In the genomic region with DNA sequence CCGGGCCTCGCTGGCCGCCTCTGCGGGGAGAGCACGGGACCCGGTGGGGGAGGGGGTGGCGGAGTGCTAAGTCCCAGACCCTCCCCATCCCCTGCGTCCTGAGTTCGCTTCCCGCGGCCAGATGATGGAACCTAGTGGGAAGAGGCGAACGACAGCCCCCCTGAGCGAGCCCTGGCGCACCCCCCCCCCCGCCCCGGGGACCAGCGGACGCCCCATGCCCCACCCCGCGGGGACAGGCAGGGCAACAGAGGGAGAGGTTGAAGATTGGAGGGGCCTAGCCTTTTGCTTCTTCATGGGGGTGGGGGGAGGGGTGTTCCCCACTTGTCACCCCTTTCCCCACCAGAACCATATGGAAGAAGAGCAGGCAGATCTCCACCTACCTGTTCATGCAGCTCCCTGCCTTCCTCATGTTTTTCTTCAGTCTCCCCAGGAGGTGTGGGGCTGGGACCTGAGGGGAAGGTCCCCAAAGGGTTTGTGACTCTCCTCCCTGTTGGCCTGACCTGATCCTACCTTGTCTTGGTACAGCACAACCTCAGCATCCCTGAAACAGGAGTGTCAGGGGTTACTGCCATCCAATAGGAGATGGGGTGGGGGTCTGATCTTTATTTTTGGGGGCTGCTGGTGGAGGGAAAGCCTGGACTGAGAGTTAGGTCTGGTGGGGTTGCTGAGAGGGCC, we compare ENCODE assay signal across 8 cellular contexts. TPM values are rescaled to one million over a fixed set of nuclear protein-coding genes. Genes with fewer than 3 reads are reported as not detected.
DNase-seq lines count a peak whose midpoint lies in the region; ATAC-seq and TF ChIP-seq lines count a peak whose summit lies in the region.

No MANE protein-coding gene starts in this region.

- H3K9me3 Mint-ChIP-seq in CD14-positive monocyte = no peaks in the 10 kb centered on the region
- no peaks in the 10 kb centered on the region for H3K9me3 Mint-ChIP-seq in GM23338
- H3K9me3 Mint-ChIP-seq in WTC11 = no peaks in the 10 kb centered on the region

- CTCF ChIA-PET in WTC11 (lab: Charles Lee) = interaction anchor here (0.8 to 10.7 kb wide), 2 partner anchors 15 to 451 kb away, joined by 3 to 187 read pairs; a partner anchor contains a TSS

- H3K4me1 ChIP-seq in GM23338 (ENCODE audit: insufficient read depth) (peaks cover 12% of the 10 kb centered on the region; the same call in 1 of the 2 replicates), smooth muscle cell (ENCODE audit: low read depth) (peaks cover 18% of the 10 kb centered on the region)

- no peaks in the 10 kb centered on the region for H3K27me3 ChIP-seq in GM23338 (ENCODE audit: insufficient read depth)
- no peaks in the 10 kb centered on the region for H3K27me3 ChIP-seq in smooth muscle cell (ENCODE audit: low read depth)

- intact Hi-C loops in CD14-positive monocyte (cut with micrococcal nuclease) = loop anchor here (5.0 to 10.0 kb wide), 5 partner anchors 34 to 304 kb away; a partner anchor contains a TSS

- peak overlapping the region; percentile 99 for H3K4me2 ChIP-seq in GM23338
- H3K4me2 ChIP-seq in smooth muscle cell = peak overlapping the region; percentile 96

- H2AFZ ChIP-seq in GM23338 (no peak overlapping the region), smooth muscle cell (ENCODE audit: low read depth) (no peak overlapping the region)

- H3K4me1 Mint-ChIP-seq in CD14-positive monocyte (peaks cover 43% of the 10 kb centered on the region), GM23338 (peaks cover 22% of the 10 kb centered on the region), WTC11 (peaks cover 30% of the 10 kb centered on the region)

- H3K36me3 Mint-ChIP-seq in CD14-positive monocyte (peaks cover 16 to 23% of the 10 kb centered on the region in 2 donors), GM23338 (ENCODE audit: low read depth) (peaks cover 29% of the 10 kb centered on the region), WTC11 (peaks cover 20% of the 10 kb centered on the region)

- H3K4me3 Mint-ChIP-seq in CD14-positive monocyte (peak overlapping the region; percentile 81 to 93), GM23338 (peak overlapping the region; percentile 97), WTC11 (peak overlapping the region; percentile 92)

- peak overlapping the region; percentile 100 for H3K27ac ChIP-seq in GM23338 (ENCODE audit: low read depth)
- peak overlapping the region; percentile 99 for H3K27ac ChIP-seq in smooth muscle cell (ENCODE audit: low read depth)

- H3F3A ChIP-seq in GM23338 (replicated peaks; ENCODE audit: low read depth) = no peaks in the 10 kb centered on the region
- no peaks in the 10 kb centered on the region for H3F3A ChIP-seq in smooth muscle cell (ENCODE audit: low read depth)

- no peak for TF ChIP-seq CTCF in CD14-positive monocyte (IDR thresholded peaks at IDR 0.05)
- no peak for TF ChIP-seq CTCF in GM23338 (conservative IDR thresholded peaks at IDR 0.05; ENCODE audit: low read depth in 2 of 2)
- no peak for TF ChIP-seq CTCF in WTC11 (IDR thresholded peaks at IDR 0.05)
- no peak for TF ChIP-seq CTCF in smooth muscle cell (IDR thresholded peaks at IDR 0.05; ENCODE audit: borderline replicate concordance, insufficient read depth, poor library complexity, severe bottlenecking)

- peak overlapping the region; percentile 85 to 100 (median 94) for H3K27ac Mint-ChIP-seq in CD14-positive monocyte
- H3K27ac Mint-ChIP-seq in GM23338 = peak overlapping the region; percentile 93
- peak overlapping the region; percentile 100 for H3K27ac Mint-ChIP-seq in WTC11

- H4K20me1 ChIP-seq in GM23338 (replicated peaks; ENCODE audit: insufficient read depth) = 0 out of 2 replicates have a peak, but pooled peaks cover 6% of the 10 kb centered on the region
- peaks cover 53% of the 10 kb centered on the region for H4K20me1 ChIP-seq in smooth muscle cell (ENCODE audit: low read depth)

- H3K27me3 Mint-ChIP-seq in CD14-positive monocyte (ENCODE audit: low read depth in 3 of 3) (no peaks in the 10 kb centered on the region), GM23338 (ENCODE audit: insufficient read depth, low read depth, poor library complexity) (peaks cover 5% of the 10 kb centered on the region), WTC11 (ENCODE audit: low read depth) (no peaks in the 10 kb centered on the region)

- WGBS in smooth muscle cell (ENCODE audit: low lambda C conversion rate) = no CpG with 5 or more reads among the region's 21 CpGs

- no peaks in the 10 kb centered on the region for H3K9me3 ChIP-seq in smooth muscle cell (replicated peaks; ENCODE audit: low read depth)

- no peaks in the 10 kb centered on the region for H3K9me2 ChIP-seq in GM23338 (ENCODE audit: insufficient read depth)

- H3K36me3 ChIP-seq in GM23338 (ENCODE audit: insufficient read depth) = peaks cover 13% of the 10 kb centered on the region
- peaks cover 4% of the 10 kb centered on the region for H3K36me3 ChIP-seq in smooth muscle cell (ENCODE audit: low read depth)

- no peak for DNase-seq in CD14-positive monocyte (ENCODE audit: low spot score)
- DNase-seq in GM23338 (ENCODE audit: low spot score) = no peak
- DNase-seq in WTC11 (ENCODE audit: low spot score) = no peak
- DNase-seq in globus pallidus (ENCODE audit: low spot score) = peak; percentile 28
- no peak for DNase-seq in smooth muscle cell (lab: John Stamatoyannopoulos, UW; ENCODE audit: unreplicated experiment)
- no peak for DNase-seq in GM19238 (ENCODE audit: insufficient read length, low spot score)
- DNase-seq in amniotic stem cell (lab: John Stamatoyannopoulos, UW) = no peak

- POLR2A ChIA-PET in WTC11 (lab: Charles Lee) = interaction anchor here (1.1 to 4.4 kb wide), 3 partner anchors 11 to 160 kb away, joined by 4 to 61 read pairs (median 11); a partner anchor contains a TSS

- H3K9ac ChIP-seq in smooth muscle cell (ENCODE audit: low read depth) = peak overlapping the region; percentile 100

- H3K79me2 ChIP-seq in GM23338 (replicated peaks; ENCODE audit: insufficient read depth) (peaks cover 52% of the 10 kb centered on the region), smooth muscle cell (ENCODE audit: low read depth) (peaks cover 45% of the 10 kb centered on the region)

- H3K4me3 ChIP-seq in GM23338 (peak overlapping the region; percentile 85), smooth muscle cell (peak overlapping the region; percentile 67)

- ATAC-seq in GM23338 = peak; percentile 7
- ATAC-seq in WTC11 = peak; percentile 2
- no peak for ATAC-seq in GM19023 (IDR thresholded peaks at IDR 0.05; ENCODE audit: unreplicated experiment)

TF ChIP-seq in GM23338, 12 proteins besides CTCF, POLR2A, EP300 and RAD21 (continues in another document):
- no peak for TF ChIP-seq NANOG (IDR thresholded peaks at IDR 0.05; ENCODE audit: borderline replicate concordance)
- TF ChIP-seq, protein P1, sequence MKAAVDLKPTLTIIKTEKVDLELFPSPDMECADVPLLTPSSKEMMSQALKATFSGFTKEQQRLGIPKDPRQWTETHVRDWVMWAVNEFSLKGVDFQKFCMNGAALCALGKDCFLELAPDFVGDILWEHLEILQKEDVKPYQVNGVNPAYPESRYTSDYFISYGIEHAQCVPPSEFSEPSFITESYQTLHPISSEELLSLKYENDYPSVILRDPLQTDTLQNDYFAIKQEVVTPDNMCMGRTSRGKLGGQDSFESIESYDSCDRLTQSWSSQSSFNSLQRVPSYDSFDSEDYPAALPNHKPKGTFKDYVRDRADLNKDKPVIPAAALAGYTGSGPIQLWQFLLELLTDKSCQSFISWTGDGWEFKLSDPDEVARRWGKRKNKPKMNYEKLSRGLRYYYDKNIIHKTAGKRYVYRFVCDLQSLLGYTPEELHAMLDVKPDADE (IDR thresholded peaks at IDR 0.05) = 0 out of 2 replicates have a peak, but pooled peaks have one; percentile 1

TF ChIP-seq in WTC11, 78 proteins besides CTCF, POLR2A, EP300 and RAD21 (continues in another document):
- TF ChIP-seq, protein P2, sequence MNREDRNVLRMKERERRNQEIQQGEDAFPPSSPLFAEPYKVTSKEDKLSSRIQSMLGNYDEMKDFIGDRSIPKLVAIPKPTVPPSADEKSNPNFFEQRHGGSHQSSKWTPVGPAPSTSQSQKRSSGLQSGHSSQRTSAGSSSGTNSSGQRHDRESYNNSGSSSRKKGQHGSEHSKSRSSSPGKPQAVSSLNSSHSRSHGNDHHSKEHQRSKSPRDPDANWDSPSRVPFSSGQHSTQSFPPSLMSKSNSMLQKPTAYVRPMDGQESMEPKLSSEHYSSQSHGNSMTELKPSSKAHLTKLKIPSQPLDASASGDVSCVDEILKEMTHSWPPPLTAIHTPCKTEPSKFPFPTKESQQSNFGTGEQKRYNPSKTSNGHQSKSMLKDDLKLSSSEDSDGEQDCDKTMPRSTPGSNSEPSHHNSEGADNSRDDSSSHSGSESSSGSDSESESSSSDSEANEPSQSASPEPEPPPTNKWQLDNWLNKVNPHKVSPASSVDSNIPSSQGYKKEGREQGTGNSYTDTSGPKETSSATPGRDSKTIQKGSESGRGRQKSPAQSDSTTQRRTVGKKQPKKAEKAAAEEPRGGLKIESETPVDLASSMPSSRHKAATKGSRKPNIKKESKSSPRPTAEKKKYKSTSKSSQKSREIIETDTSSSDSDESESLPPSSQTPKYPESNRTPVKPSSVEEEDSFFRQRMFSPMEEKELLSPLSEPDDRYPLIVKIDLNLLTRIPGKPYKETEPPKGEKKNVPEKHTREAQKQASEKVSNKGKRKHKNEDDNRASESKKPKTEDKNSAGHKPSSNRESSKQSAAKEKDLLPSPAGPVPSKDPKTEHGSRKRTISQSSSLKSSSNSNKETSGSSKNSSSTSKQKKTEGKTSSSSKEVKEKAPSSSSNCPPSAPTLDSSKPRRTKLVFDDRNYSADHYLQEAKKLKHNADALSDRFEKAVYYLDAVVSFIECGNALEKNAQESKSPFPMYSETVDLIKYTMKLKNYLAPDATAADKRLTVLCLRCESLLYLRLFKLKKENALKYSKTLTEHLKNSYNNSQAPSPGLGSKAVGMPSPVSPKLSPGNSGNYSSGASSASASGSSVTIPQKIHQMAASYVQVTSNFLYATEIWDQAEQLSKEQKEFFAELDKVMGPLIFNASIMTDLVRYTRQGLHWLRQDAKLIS (CRISPR knock-in tag; IDR thresholded peaks at IDR 0.05; ENCODE audit: borderline replicate concordance) = no peak

RNA-seq across cellular contexts. Expression of a gene that starts 0.5 kb away (rescaled TPM):
- 10 to 100 TPM; 24.9 to 28.7 TPM for polyA plus RNA-seq in CD14-positive monocyte
- 45.0 and 49.9 TPM in 2 replicates for total RNA-seq in GM23338 (2014; rRNA removed; shearing (Covaris generic))
- 20.4 and 21.0 TPM in 2 replicates for polyA plus RNA-seq in GM23338 (2016; fragmentation: Nextera tagmentation; extraction: Ambion mirVana)
- 51.3 to 56.2 TPM (median 53.0 TPM) in 3 replicates for total RNA-seq in WTC11 (2021)
- 34.8 and 48.1 TPM in 2 replicates for total RNA-seq in smooth muscle cell
- 44.5 and 45.1 TPM in 2 replicates for polyA plus RNA-seq in smooth muscle cell

RNA-seq across cellular contexts. Expression of a gene that starts 6.9 kb away (rescaled TPM):
- polyA plus RNA-seq in CD14-positive monocyte = not detected
- 25.6 and 29.9 TPM in 2 replicates for total RNA-seq in GM23338 (2014; rRNA removed; shearing (Covaris generic))
- polyA plus RNA-seq in GM23338 (2016; fragmentation: Nextera tagmentation; extraction: Ambion mirVana) = 20.0 and 20.9 TPM in 2 replicates
- total RNA-seq in WTC11 (2021) = 15.0 to 18.8 TPM (median 16.1 TPM) in 3 replicates
- total RNA-seq in smooth muscle cell = 2.6 and 4.3 TPM in 2 replicates
- 1.7 and 3.0 TPM in 2 replicates for polyA plus RNA-seq in smooth muscle cell

RNA-seq across cellular contexts. Expression of a gene that starts 13.9 kb away (rescaled TPM):
- polyA plus RNA-seq in CD14-positive monocyte (10 to 100 TPM; 11.7 to 17.4 TPM), GM23338 (2016; fragmentation: Nextera tagmentation; extraction: Ambion mirVana) (25.8 TPM in 2 replicates), smooth muscle cell (16.5 and 17.9 TPM in 2 replicates)
- total RNA-seq in GM23338 (2014; rRNA removed; shearing (Covaris generic)) = 86.6 and 90.3 TPM in 2 replicates
- total RNA-seq in WTC11 (2021) (86.2 to 89.0 TPM (median 87.9 TPM) in 3 replicates), smooth muscle cell (43.1 and 54.3 TPM in 2 replicates)
